Comparison of ENCODE assay signal across 25 cellular contexts in genomic region chr4:88939697-88940096, GRCh38.
DNase-seq lines count a peak whose midpoint lies in the region; ATAC-seq, FAIRE-seq and TF ChIP-seq lines count a peak whose summit lies in the region.
"Had no signal": no experiment of that assay in that cellular context is flagged by ENCODE, and none has a peak within 500 bp of the region (broad histone marks: within the 10 kb centered on the region; RNA-seq: fewer than 3 reads in every experiment).

No MANE protein-coding gene starts in this region.

- H3K79me2 ChIP-seq in H9 (ENCODE audit: insufficient read depth, low read length) (no peaks in the 10 kb centered on the region), astrocyte (ENCODE audit: insufficient read depth, low read length) (no peaks in the 10 kb centered on the region)

- no peak overlapping the region for H3K4me3 ChIP-seq in AG10803 (ENCODE audit: low read length)
- no peak overlapping the region for H3K4me3 ChIP-seq in astrocyte (ENCODE audit: insufficient read depth, low read depth, low read length)
- no peak overlapping the region for H3K4me3 ChIP-seq in fibroblast of the aortic adventitia (ENCODE audit: low read depth, low read length)
- H3K4me3 ChIP-seq in Peyer's patch, result no peak overlapping the region
- H3K4me3 ChIP-seq: esophagus muscularis mucosa, sigmoid colon, thyroid gland had no signal

- no peak overlapping the region for H4K91ac ChIP-seq in H9 (ENCODE audit: insufficient read length, low read depth, low read length)

- H3K27ac Mint-ChIP-seq in H9, result peak overlapping the region in 2 of 3 experiments; percentile 45 to 61; a peak in 2 of 7 replicates
- no peak overlapping the region for H3K27ac Mint-ChIP-seq in astrocyte (ENCODE audit: unreplicated experiment)
- no peak overlapping the region for H3K27ac Mint-ChIP-seq in activated T-cell treated with anti-CD3 and anti-CD28 coated beads, Interleukin-2, amount 50 U/mL, for 24 hours
- H3K27ac Mint-ChIP-seq: activated CD4-positive, alpha-beta T cell treated with anti-CD3 and anti-CD28 coated beads, Interleukin-2, amount 10 ng/mL, durations not matched to agents 24 days and 14 days; activated CD8-positive, alpha-beta memory T cell treated with anti-CD3 and anti-CD28 coated beads, Interleukin-2, amount 10 ng/mL, durations not matched to agents 7 days and 5 days; activated naive CD8-positive, alpha-beta T cell treated with anti-CD3 and anti-CD28 coated beads, Interleukin-2, amount 50 U/mL, for 24 hours; activated T-helper 1 cell treated with anti-CD3 and anti-CD28 coated beads, Interleukin-12 subunit alpha, Interleukin-12 subunit beta, Interleukin-2, Interleukin-4 antibody, amounts not matched to agents 30 ng/mL and 10 ng/mL and 1 ng/mL, durations not matched to agents 14 hours and 24 hours and 36 hours; endodermal cell; progenitor cell of endocrine pancreas; stimulated activated naive CD8-positive, alpha-beta T cell treated with anti-CD3 and anti-CD28 coated beads, Interleukin-15, Interleukin-2, amounts not matched to agents 100 ng/mL and 50 ng/mL, for 24 hours had no signal

- H3K18ac ChIP-seq in H9 (ENCODE audit: insufficient read length, low read depth, low read length), result no peak overlapping the region

- H3K9ac ChIP-seq in H9 (ENCODE audit: extremely low read depth, insufficient read length, low read length) (no peak overlapping the region), astrocyte (ENCODE audit: low read length) (no peak overlapping the region)

- H3K27ac ChIP-seq in H9 (ENCODE audit: insufficient read length, low read depth, low read length), result no peak overlapping the region
- no peak overlapping the region for H3K27ac ChIP-seq in astrocyte (ENCODE audit: low read depth, low read length)
- no peak overlapping the region for H3K27ac ChIP-seq in Peyer's patch
- H3K27ac ChIP-seq: esophagus muscularis mucosa, sigmoid colon, thyroid gland had no signal

- ATAC-seq in GM21825 (IDR thresholded peaks at IDR 0.05; ENCODE audit: unreplicated experiment), result no peak
- ATAC-seq: activated CD8-positive, alpha-beta memory T cell treated with anti-CD3 and anti-CD28 coated beads, Interleukin-2, amount 10 ng/mL, durations not matched to agents 7 days and 5 days; activated naive CD8-positive, alpha-beta T cell treated with anti-CD3 and anti-CD28 coated beads, Interleukin-2, amount 50 U/mL, for 24 hours had no signal

- no peak for TF ChIP-seq POLR2A in Peyer's patch (IDR thresholded peaks at IDR 0.05)

- H3K56ac ChIP-seq in H9 (ENCODE audit: insufficient read length, low read depth, low read length), result no peak overlapping the region

- H3K79me1 ChIP-seq in H9 (ENCODE audit: insufficient read depth, low read depth, low read length, poor library complexity, severe bottlenecking), result no peaks in the 10 kb centered on the region

- no peaks in the 10 kb centered on the region for H3K23me2 ChIP-seq in H9 (ENCODE audit: insufficient read length, low read depth, low read length, poor library complexity, severe bottlenecking)

- H2AFZ ChIP-seq in H9 (ENCODE audit: low read length) (no peak overlapping the region), astrocyte (ENCODE audit: low read depth, low read length) (no peak overlapping the region)

- H3K27me3 Mint-ChIP-seq in H9 (ENCODE audit: low read depth), result no peaks in the 10 kb centered on the region
- no peaks in the 10 kb centered on the region for H3K27me3 Mint-ChIP-seq in astrocyte (ENCODE audit: low read depth, unreplicated experiment)
- H3K27me3 Mint-ChIP-seq in activated T-cell treated with anti-CD3 and anti-CD28 coated beads, Interleukin-2, amount 50 U/mL, for 24 hours, result no peaks in the 10 kb centered on the region
- H3K27me3 Mint-ChIP-seq: activated CD4-positive, alpha-beta T cell treated with anti-CD3 and anti-CD28 coated beads, Interleukin-2, amount 10 ng/mL, durations not matched to agents 24 days and 14 days; activated CD8-positive, alpha-beta memory T cell treated with anti-CD3 and anti-CD28 coated beads, Interleukin-2, amount 10 ng/mL, durations not matched to agents 7 days and 5 days; activated naive CD8-positive, alpha-beta T cell treated with anti-CD3 and anti-CD28 coated beads, Interleukin-2, amount 50 U/mL, for 24 hours; progenitor cell of endocrine pancreas; stimulated activated naive CD8-positive, alpha-beta T cell treated with anti-CD3 and anti-CD28 coated beads, Interleukin-15, Interleukin-2, amounts not matched to agents 100 ng/mL and 50 ng/mL, for 24 hours had no signal

- no peak overlapping the region for H3K23ac ChIP-seq in H9 (ENCODE audit: insufficient read length, low read depth, low read length)

- no peak overlapping the region for H2AK5ac ChIP-seq in H9 (ENCODE audit: insufficient read length, low read length)

- H2BK20ac ChIP-seq in H9 (ENCODE audit: low read depth, low read length, poor library complexity, severe bottlenecking), result no peak overlapping the region

- no peak overlapping the region for H4K8ac ChIP-seq in H9 (replicated peaks; ENCODE audit: insufficient read length, low read depth, low read length)

- no peak overlapping the region for H3T11ph ChIP-seq in H9 (ENCODE audit: low read length)

- no peak overlapping the region for H3K14ac ChIP-seq in H9 (ENCODE audit: insufficient read depth, low read length)

- H3K4me3 Mint-ChIP-seq in H9 (no peak overlapping the region), astrocyte (ENCODE audit: unreplicated experiment) (no peak overlapping the region)
- H3K4me3 Mint-ChIP-seq in activated T-cell treated with anti-CD3 and anti-CD28 coated beads, Interleukin-2, amount 50 U/mL, for 24 hours, result no peak overlapping the region
- H3K4me3 Mint-ChIP-seq: activated CD8-positive, alpha-beta memory T cell treated with anti-CD3 and anti-CD28 coated beads, Interleukin-2, amount 10 ng/mL, durations not matched to agents 7 days and 5 days; activated naive CD8-positive, alpha-beta T cell treated with anti-CD3 and anti-CD28 coated beads, Interleukin-2, amount 50 U/mL, for 24 hours; CD8-positive, alpha-beta memory T cell; endodermal cell; stimulated activated naive CD8-positive, alpha-beta T cell treated with anti-CD3 and anti-CD28 coated beads, Interleukin-15, Interleukin-2, amounts not matched to agents 100 ng/mL and 50 ng/mL, for 24 hours had no signal

- no peak overlapping the region for H2BK12ac ChIP-seq in H9 (ENCODE audit: insufficient read length, low read depth, low read length)

- no peak for TF ChIP-seq CTCF in AG10803 (conservative IDR thresholded peaks at IDR 0.05; ENCODE audit: low read length)
- TF ChIP-seq CTCF in H9 (conservative IDR thresholded peaks at IDR 0.05), result no peak
- TF ChIP-seq CTCF in astrocyte (IDR thresholded peaks at IDR 0.05; ENCODE audit: insufficient read depth, low read depth, low read length), result no peak
- TF ChIP-seq CTCF in fibroblast of the aortic adventitia (IDR thresholded peaks at IDR 0.05; ENCODE audit: insufficient read depth, low read length), result no peak
- no peak for TF ChIP-seq CTCF in Peyer's patch (IDR thresholded peaks at IDR 0.05)

- no peak for FAIRE-seq in astrocyte (lab: Jason Lieb, UNC)
- FAIRE-seq: G401.6 had no signal

- H4K20me1 ChIP-seq in H9 (ENCODE audit: control insufficient read depth, insufficient read depth, insufficient read length) (no peaks in the 10 kb centered on the region), astrocyte (ENCODE audit: insufficient read depth, low read length) (no peaks in the 10 kb centered on the region)

- peaks cover 0 to 1% (median 0%) of the 10 kb centered on the region in 3 experiments; a peak in 2 of 7 replicates for H3K36me3 Mint-ChIP-seq in H9 (ENCODE audit: insufficient read depth in 1 of 3, low read depth in 3 of 3)
- no peaks in the 10 kb centered on the region for H3K36me3 Mint-ChIP-seq in astrocyte (ENCODE audit: low read depth, unreplicated experiment)
- H3K36me3 Mint-ChIP-seq in activated T-cell treated with anti-CD3 and anti-CD28 coated beads, Interleukin-2, amount 50 U/mL, for 24 hours (ENCODE audit: low read depth), result no peaks in the 10 kb centered on the region
- H3K36me3 Mint-ChIP-seq: activated CD8-positive, alpha-beta memory T cell treated with anti-CD3 and anti-CD28 coated beads, Interleukin-2, amount 10 ng/mL, durations not matched to agents 7 days and 5 days; CD8-positive, alpha-beta memory T cell had no signal

- H4K5ac ChIP-seq in H9 (ENCODE audit: insufficient read length, low read depth, low read length), result no peak overlapping the region

- peak; percentile 13 for DNase-seq in AG10803 (ENCODE audit: low read depth)
- no peak for DNase-seq in H9
- peak; percentile 88 for DNase-seq in astrocyte (ENCODE audit: low read depth)
- DNase-seq in fibroblast of the aortic adventitia (ENCODE audit: low read depth), result peak; percentile 92
- no peak for DNase-seq in NCI-H146 (lab: John Stamatoyannopoulos, UW)
- no peak for DNase-seq in Peyer's patch
- no peak for DNase-seq in activated T-cell treated with anti-CD3 and anti-CD28 coated beads, Interleukin-2, amount 50 U/mL, for 24 hours
- DNase-seq: activated CD4-positive, alpha-beta T cell treated with anti-CD3 and anti-CD28 coated beads, Interleukin-2, amount 10 ng/mL, durations not matched to agents 24 days and 14 days; activated CD8-positive, alpha-beta memory T cell treated with anti-CD3 and anti-CD28 coated beads, Interleukin-2, amount 10 ng/mL, durations not matched to agents 7 days and 5 days; activated naive CD8-positive, alpha-beta T cell treated with anti-CD3 and anti-CD28 coated beads, Interleukin-2, amount 50 U/mL, for 24 hours; CD8-positive, alpha-beta memory T cell; endodermal cell; head of caudate nucleus; KG1; left cardiac atrium; mammary epithelial cell; NCI-H1694 treated with DMSO at 0.1 percent for 48 hours; sigmoid colon; thyroid gland had no signal

- no peak overlapping the region for H2BK120ac ChIP-seq in H9 (ENCODE audit: low read depth, low read length, poor library complexity, severe bottlenecking)

- WGBS in H9 (ENCODE audit: extremely low coverage, insufficient read length, low lambda C conversion rate), result no CpG with 5 or more reads among the region's 3 CpGs

- H2BK5ac ChIP-seq in H9 (ENCODE audit: insufficient read length, low read length), result no peak overlapping the region

- H3K4me1 Mint-ChIP-seq in H9, result peaks cover 19 to 20% of the 10 kb centered on the region in 2 experiments
- H3K4me1 Mint-ChIP-seq in astrocyte (ENCODE audit: low read depth, unreplicated experiment), result peaks cover 1% of the 10 kb centered on the region
- peaks cover 26% of the 10 kb centered on the region for H3K4me1 Mint-ChIP-seq in activated T-cell treated with anti-CD3 and anti-CD28 coated beads, Interleukin-2, amount 50 U/mL, for 24 hours (ENCODE audit: low read depth)
- H3K4me1 Mint-ChIP-seq: activated CD8-positive, alpha-beta memory T cell treated with anti-CD3 and anti-CD28 coated beads, Interleukin-2, amount 10 ng/mL, durations not matched to agents 7 days and 5 days had no signal

- H3K36me3 ChIP-seq in astrocyte (ENCODE audit: insufficient read depth, low read length) (no peaks in the 10 kb centered on the region), Peyer's patch (no peaks in the 10 kb centered on the region)
- H3K36me3 ChIP-seq: esophagus muscularis mucosa, thyroid gland had no signal

- no peaks in the 10 kb centered on the region for H3K9me3 Mint-ChIP-seq in H9
- H3K9me3 Mint-ChIP-seq in astrocyte (ENCODE audit: unreplicated experiment), result no peaks in the 10 kb centered on the region
- no peaks in the 10 kb centered on the region for H3K9me3 Mint-ChIP-seq in activated T-cell treated with anti-CD3 and anti-CD28 coated beads, Interleukin-2, amount 50 U/mL, for 24 hours
- H3K9me3 Mint-ChIP-seq: activated naive CD8-positive, alpha-beta T cell treated with anti-CD3 and anti-CD28 coated beads, Interleukin-2, amount 50 U/mL, for 24 hours; activated T-helper 1 cell treated with anti-CD3 and anti-CD28 coated beads, Interleukin-12 subunit alpha, Interleukin-12 subunit beta, Interleukin-2, Interleukin-4 antibody, amounts not matched to agents 30 ng/mL and 10 ng/mL and 1 ng/mL, durations not matched to agents 14 hours and 24 hours and 36 hours; endodermal cell; stimulated activated naive CD8-positive, alpha-beta T cell treated with anti-CD3 and anti-CD28 coated beads, Interleukin-15, Interleukin-2, amounts not matched to agents 100 ng/mL and 50 ng/mL, for 24 hours had no signal

- H3K4me1 ChIP-seq in H9 (ENCODE audit: insufficient read depth, low read length), result no peaks in the 10 kb centered on the region; the same call in 1 of the 2 replicates
- H3K4me1 ChIP-seq in astrocyte (ENCODE audit: insufficient read depth, low read length), result peaks cover 23% of the 10 kb centered on the region
- no peaks in the 10 kb centered on the region for H3K4me1 ChIP-seq in Peyer's patch
- H3K4me1 ChIP-seq: sigmoid colon, thyroid gland had no signal

- H3K4me2 ChIP-seq in H9 (ENCODE audit: insufficient read depth, insufficient read length, low read length) (no peak overlapping the region), astrocyte (ENCODE audit: low read length) (no peak overlapping the region)

- H3K9me3 ChIP-seq in H9 (ENCODE audit: control insufficient read depth, low read depth, low read length) (no peaks in the 10 kb centered on the region), astrocyte (ENCODE audit: insufficient read depth, low read depth, low read length) (no peaks in the 10 kb centered on the region), Peyer's patch (no peaks in the 10 kb centered on the region)
- H3K9me3 ChIP-seq: esophagus muscularis mucosa, sigmoid colon, thyroid gland had no signal

- no peaks in the 10 kb centered on the region for H3K27me3 ChIP-seq in H9 (ENCODE audit: insufficient read depth, low read length)
- H3K27me3 ChIP-seq in astrocyte (ENCODE audit: insufficient read depth, low read length), result no peaks in the 10 kb centered on the region
- H3K27me3 ChIP-seq in Peyer's patch, result no peaks in the 10 kb centered on the region
- H3K27me3 ChIP-seq: esophagus muscularis mucosa, sigmoid colon, thyroid gland had no signal

- H2BK15ac ChIP-seq in H9 (ENCODE audit: low read depth, low read length), result no peak overlapping the region

- H3K4ac ChIP-seq in H9 (ENCODE audit: low read depth, low read length), result no peak overlapping the region

Comparison
In these comparisons a context has a peak if more than half of its experiments do, and no peak if none do; other contexts are left out.
1. DNase-seq: peak in AG10803 (single experiment), astrocyte (single experiment) and fibroblast of the aortic adventitia (single experiment); none in H9 (single experiment), NCI-H146 (single experiment), Peyer's patch (0 of 3) and activated T-cell treated with anti-CD3 and anti-CD28 coated beads, Interleukin-2, amount 50 U/mL, for 24 hours (single experiment).
2. H3K27ac Mint-ChIP-seq: peak in H9 (2 of 3); none in astrocyte (single experiment) and activated T-cell treated with anti-CD3 and anti-CD28 coated beads, Interleukin-2, amount 50 U/mL, for 24 hours (single experiment).